21 cellular contexts compared by ENCODE assay signal in genomic region chr4:120723105-120723504, GRCh38.
"Had no signal": no experiment of that assay in that cellular context is flagged by ENCODE, and none has a peak within 500 bp of the region (broad histone marks: within the 10 kb centered on the region; RNA-seq: fewer than 3 reads in every experiment).

No MANE protein-coding gene starts in this region.

- H3K9me3 ChIP-seq: esophagus muscularis mucosa, neutrophil, psoas muscle, tibial artery, upper lobe of left lung, vagina had no signal

- H3K9me3 Mint-ChIP-seq: immature natural killer cell; nephron; stimulated activated memory B cell treated with anti-CD40 and anti-IgM and Interleukin-4, amounts not matched to agents 10 μg/mL and 1 μg/mL and 100 μg/mL, for 72 hours; stimulated activated naive CD8-positive, alpha-beta T cell treated with anti-CD3 and anti-CD28 coated beads, Interleukin-15, Interleukin-2, amounts not matched to agents 100 ng/mL and 50 ng/mL, for 24 hours had no signal

- H3K4me1 ChIP-seq: psoas muscle, tibial artery, vagina had no signal

- DNase-seq: cortex of kidney; dorsolateral prefrontal cortex; effector CD8-positive, alpha-beta T cell; foreskin fibroblast; immature natural killer cell; left cardiac atrium; left ventricle myocardium superior; mesendoderm; naive B cell; psoas muscle; small intestine; stimulated activated CD4-positive, alpha-beta T cell treated with anti-CD3 and anti-CD28 coated beads, Interleukin-4, amount 100 ng/mL, for 1 hour; tibial artery had no signal

- H3K4me3 Mint-ChIP-seq: immature natural killer cell; naive B cell; nephron; stimulated activated memory B cell treated with anti-CD40 and anti-IgM and Interleukin-4, amounts not matched to agents 10 μg/mL and 1 μg/mL and 100 μg/mL, for 72 hours; stimulated activated naive CD8-positive, alpha-beta T cell treated with anti-CD3 and anti-CD28 coated beads, Interleukin-15, Interleukin-2, amounts not matched to agents 100 ng/mL and 50 ng/mL, for 24 hours had no signal

- H3K4me1 Mint-ChIP-seq: immature natural killer cell; naive B cell; stimulated activated memory B cell treated with anti-CD40 and anti-IgM and Interleukin-4, amounts not matched to agents 10 μg/mL and 1 μg/mL and 100 μg/mL, for 72 hours had no signal

- H3K27ac ChIP-seq: dorsolateral prefrontal cortex, esophagus muscularis mucosa, neutrophil, psoas muscle, tibial artery, upper lobe of left lung, vagina had no signal

- H3K27ac Mint-ChIP-seq: immature natural killer cell; nephron; stimulated activated memory B cell treated with anti-CD40 and anti-IgM and Interleukin-4, amounts not matched to agents 10 μg/mL and 1 μg/mL and 100 μg/mL, for 72 hours; stimulated activated naive CD8-positive, alpha-beta T cell treated with anti-CD3 and anti-CD28 coated beads, Interleukin-15, Interleukin-2, amounts not matched to agents 100 ng/mL and 50 ng/mL, for 24 hours had no signal

- H3K27me3 ChIP-seq: dorsolateral prefrontal cortex, esophagus muscularis mucosa, neutrophil, tibial artery, upper lobe of left lung, vagina had no signal

- H3K36me3 Mint-ChIP-seq: immature natural killer cell; naive B cell; stimulated activated memory B cell treated with anti-CD40 and anti-IgM and Interleukin-4, amounts not matched to agents 10 μg/mL and 1 μg/mL and 100 μg/mL, for 72 hours had no signal

- H3K36me3 ChIP-seq: esophagus muscularis mucosa, tibial artery, upper lobe of left lung, vagina had no signal

- H3K4me3 ChIP-seq: dorsolateral prefrontal cortex, esophagus muscularis mucosa, psoas muscle, tibial artery, upper lobe of left lung, vagina had no signal

- FAIRE-seq: keratinocyte had no signal

- H3K27me3 Mint-ChIP-seq: naive B cell; stimulated activated memory B cell treated with anti-CD40 and anti-IgM and Interleukin-4, amounts not matched to agents 10 μg/mL and 1 μg/mL and 100 μg/mL, for 72 hours had no signal
